ENCODE assay signal across 14 cellular contexts in genomic region chr7:141133646-141134045, GRCh38. TPM values are rescaled to one million over a fixed set of nuclear protein-coding genes. Genes with fewer than 3 reads are reported as not detected.
"Had no signal": no experiment of that assay in that cellular context is flagged by ENCODE, and none has a peak within 500 bp of the region (broad histone marks: within the 10 kb centered on the region; RNA-seq: fewer than 3 reads in every experiment).

No MANE protein-coding gene starts in this region.

- ATAC-seq: activated naive CD8-positive, alpha-beta T cell treated with anti-CD3 and anti-CD28 coated beads, Interleukin-2, amount 50 U/mL, for 24 hours; activated T-cell treated with anti-CD3 and anti-CD28 coated beads, Interleukin-2, amount 50 U/mL, for 4 hours; esophagus mucosa; left lobe of liver; stimulated activated naive CD8-positive, alpha-beta T cell treated with anti-CD3 and anti-CD28 coated beads, Interleukin-15, amount 100 ng/mL, for 72 hours had no signal

- DNase-seq: activated CD4-positive, alpha-beta T cell treated with anti-CD3 and anti-CD28 coated beads, Interleukin-2, amount 50 U/mL, for 1 hour; activated CD4-positive, CD25-positive, alpha-beta regulatory T cell treated with anti-CD3 and anti-CD28 coated beads, Interleukin-2, amount 50 U/mL, for 72 hours; activated CD8-positive, alpha-beta memory T cell treated with anti-CD3 and anti-CD28 coated beads, Interleukin-2, amount 50 U/mL, for 4 hours; activated naive CD4-positive, alpha-beta T cell treated with anti-CD3 and anti-CD28 coated beads, Interleukin-2, amount 10 ng/mL, durations not matched to agents 7 days and 5 days; activated naive CD8-positive, alpha-beta T cell treated with anti-CD3 and anti-CD28 coated beads, Interleukin-2, amount 50 U/mL, for 24 hours; activated T-cell treated with anti-CD3 and anti-CD28 coated beads, Interleukin-2, amount 50 U/mL, for 4 hours; aorta; cerebellar nuclear complex; effector CD8-positive, alpha-beta T cell; stimulated activated naive CD8-positive, alpha-beta T cell treated with anti-CD3 and anti-CD28 coated beads, Interleukin-15, amount 100 ng/mL, for 72 hours; T-helper 2 cell; trophoblast cell had no signal

RNA-seq across cellular contexts. Expression of gene TMEM178B, which starts 59.8 kb away (rescaled TPM):
- total RNA-seq: left lobe of liver had no signal
